Comparison of ENCODE assay signal across 18 cellular contexts in the genomic region with DNA sequence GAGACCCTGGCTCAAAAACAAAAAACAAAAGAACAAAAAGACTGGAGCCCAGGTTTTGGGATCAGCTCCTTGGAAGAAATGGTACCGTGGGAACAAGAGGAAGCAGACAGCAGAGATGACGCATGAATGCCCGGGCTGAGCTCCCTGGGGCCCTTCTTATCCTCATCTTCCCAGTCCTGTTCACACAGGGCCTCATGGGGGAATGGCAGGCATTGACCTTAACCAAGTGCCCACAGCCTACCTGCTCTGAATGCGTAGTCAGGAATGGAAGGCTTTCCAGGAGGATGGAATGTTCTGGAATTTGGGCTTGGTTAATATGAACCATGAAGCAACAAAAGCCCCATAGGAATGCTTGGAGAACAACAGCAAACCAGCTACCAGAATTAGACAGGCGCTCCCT.
"Had no signal": no experiment of that assay in that cellular context is flagged by ENCODE, and none has a peak within 500 bp of the region (broad histone marks: within the 10 kb centered on the region; RNA-seq: fewer than 3 reads in every experiment).

No MANE protein-coding gene starts in this region.

- H3K4me2 ChIP-seq: hepatocyte had no signal

- H3K36me3 Mint-ChIP-seq: naive thymus-derived CD4-positive, alpha-beta T cell; stimulated activated naive B cell treated with anti-CD40 and anti-IgM and Interleukin-4, amounts not matched to agents 10 μg/mL and 1 μg/mL and 100 μg/mL, for 72 hours had no signal

- H3K9me3 ChIP-seq: psoas muscle, thoracic aorta had no signal

- H2AFZ ChIP-seq: hepatocyte had no signal

- FAIRE-seq: kidney, urothelium cell line had no signal

- H3K79me2 ChIP-seq: hepatocyte had no signal

- H3K27ac ChIP-seq: dorsolateral prefrontal cortex, hepatocyte, psoas muscle, thoracic aorta had no signal

- H3K4me3 Mint-ChIP-seq: naive thymus-derived CD4-positive, alpha-beta T cell; nephron progenitor cell; stimulated activated naive B cell treated with anti-CD40 and anti-IgM and Interleukin-4, amounts not matched to agents 10 μg/mL and 1 μg/mL and 100 μg/mL, for 72 hours; stimulated activated naive CD8-positive, alpha-beta T cell treated with anti-CD3 and anti-CD28 coated beads, Interleukin-15, amount 100 ng/mL, for 72 hours; type B pancreatic cell had no signal

- DNase-seq: cortex of kidney; dorsolateral prefrontal cortex; effector CD8-positive, alpha-beta T cell; foreskin melanocyte; head of caudate nucleus; kidney; left colon; naive thymus-derived CD4-positive, alpha-beta T cell; nephron progenitor cell; psoas muscle; stimulated activated CD4-positive, alpha-beta T cell treated with anti-CD3 and anti-CD28 coated beads, Interleukin-4, amount 100 ng/mL, for 4 hours; stimulated activated naive B cell treated with anti-CD40 and anti-IgM and Interleukin-4, amounts not matched to agents 10 μg/mL and 1 μg/mL and 100 μg/mL, for 72 hours; stimulated activated naive CD8-positive, alpha-beta T cell treated with anti-CD3 and anti-CD28 coated beads, Interleukin-15, amount 100 ng/mL, for 72 hours; substantia nigra had no signal

- H3K4me3 ChIP-seq: dorsolateral prefrontal cortex, hepatocyte, psoas muscle, thoracic aorta had no signal

- H3K9me3 Mint-ChIP-seq: naive thymus-derived CD4-positive, alpha-beta T cell; nephron progenitor cell; stimulated activated naive B cell treated with anti-CD40 and anti-IgM and Interleukin-4, amounts not matched to agents 10 μg/mL and 1 μg/mL and 100 μg/mL, for 72 hours; stimulated activated naive CD8-positive, alpha-beta T cell treated with anti-CD3 and anti-CD28 coated beads, Interleukin-15, amount 100 ng/mL, for 72 hours; type B pancreatic cell had no signal

- H3K27me3 Mint-ChIP-seq: type B pancreatic cell had no signal

- H3K27me3 ChIP-seq: dorsolateral prefrontal cortex, hepatocyte had no signal

- H3K4me1 Mint-ChIP-seq: stimulated activated naive B cell treated with anti-CD40 and anti-IgM and Interleukin-4, amounts not matched to agents 10 μg/mL and 1 μg/mL and 100 μg/mL, for 72 hours had no signal

- H3K27ac Mint-ChIP-seq: naive thymus-derived CD4-positive, alpha-beta T cell; nephron progenitor cell; stimulated activated naive B cell treated with anti-CD40 and anti-IgM and Interleukin-4, amounts not matched to agents 10 μg/mL and 1 μg/mL and 100 μg/mL, for 72 hours; stimulated activated naive CD8-positive, alpha-beta T cell treated with anti-CD3 and anti-CD28 coated beads, Interleukin-15, amount 100 ng/mL, for 72 hours; type B pancreatic cell had no signal

- ATAC-seq: left colon; naive thymus-derived CD4-positive, alpha-beta T cell; psoas muscle; stimulated activated naive B cell treated with anti-CD40 and anti-IgM and Interleukin-4, amounts not matched to agents 10 μg/mL and 1 μg/mL and 100 μg/mL, for 72 hours; stimulated activated naive CD8-positive, alpha-beta T cell treated with anti-CD3 and anti-CD28 coated beads, Interleukin-15, amount 100 ng/mL, for 72 hours had no signal
